Comparison of ENCODE assay signal across 26 cellular contexts in genomic region chr7:77246031-77246430, GRCh38. TPM values are rescaled to one million over a fixed set of nuclear protein-coding genes. Genes with fewer than 3 reads are reported as not detected.
A peak's percentile ranks its signal among the peaks of the same experiment; 100 is the strongest.
DNase-seq lines count a peak whose midpoint lies in the region; ATAC-seq, FAIRE-seq and TF ChIP-seq lines count a peak whose summit lies in the region.
"Had no signal": no experiment of that assay in that cellular context is flagged by ENCODE, and none has a peak within 500 bp of the region (broad histone marks: within the 10 kb centered on the region; RNA-seq: fewer than 3 reads in every experiment).

No MANE protein-coding gene starts in this region.

- H3K9me3 ChIP-seq in HepG2 (ENCODE audit: low read length) (no peaks in the 10 kb centered on the region), smooth muscle cell (replicated peaks; ENCODE audit: low read depth) (no peaks in the 10 kb centered on the region)
- H3K9me3 ChIP-seq in naive thymus-derived CD4-positive, alpha-beta T cell (ENCODE audit: control insufficient read depth in 2 of 3, low read length in 3 of 3) = no peaks in the 10 kb centered on the region
- H3K9me3 ChIP-seq: ascending aorta, Caco-2, suprapubic skin had no signal

- peaks cover 0 to 14% (median 10%) of the 10 kb centered on the region in 5 donors for H3K36me3 Mint-ChIP-seq in naive thymus-derived CD4-positive, alpha-beta T cell

- H4K20me1 ChIP-seq in HepG2 (ENCODE audit: insufficient read depth, low read length) (no peaks in the 10 kb centered on the region), smooth muscle cell (ENCODE audit: low read depth) (no peaks in the 10 kb centered on the region)

- peak; percentile 32 for FAIRE-seq in HepG2 (lab: Jason Lieb, UNC)
- FAIRE-seq: colon, endometrium, kidney, TTC549 had no signal

- 5% methylated on average over 4 of the region's 5 CpGs for WGBS in HepG2 (ENCODE audit: low lambda C conversion rate)
- WGBS in smooth muscle cell (ENCODE audit: low lambda C conversion rate) = 34% methylated on average over 5 of the region's 5 CpGs

- H3K79me2 ChIP-seq in HepG2 (ENCODE audit: insufficient read depth, low read length) (no peaks in the 10 kb centered on the region), smooth muscle cell (ENCODE audit: low read depth) (no peaks in the 10 kb centered on the region)

- TF ChIP-seq EP300 in HepG2 (IDR thresholded peaks at IDR 0.05; ENCODE audit: low read depth in 2 of 2, low read length in 2 of 2) (no peak), HepG2 (CRISPR knock-in tag; IDR thresholded peaks at IDR 0.05; ENCODE audit: borderline replicate concordance) (no peak)

- no peak for TF ChIP-seq CTCF in HepG2 (CRISPR knock-in tag; IDR thresholded peaks at IDR 0.05)
- TF ChIP-seq CTCF in smooth muscle cell (IDR thresholded peaks at IDR 0.05; ENCODE audit: borderline replicate concordance, insufficient read depth, poor library complexity, severe bottlenecking) = no peak

- peaks cover 6% of the 10 kb centered on the region for H3F3A ChIP-seq in smooth muscle cell (ENCODE audit: low read depth)

- peak overlapping the region; percentile 4 to 49 (median 45); a peak in 5 of 6 replicates for H3K4me3 ChIP-seq in HepG2 (replicated peaks in 1 of 3; ENCODE audit: insufficient read depth in 1 of 3, low read depth in 2 of 3, low read length in 3 of 3)
- H3K4me3 ChIP-seq in smooth muscle cell = no peak overlapping the region
- H3K4me3 ChIP-seq in naive thymus-derived CD4-positive, alpha-beta T cell (ENCODE audit: low read length) = no peak overlapping the region
- H3K4me3 ChIP-seq: PC-9, suprapubic skin had no signal

- no peak for TF ChIP-seq RAD21 in HepG2 (CRISPR knock-in tag; IDR thresholded peaks at IDR 0.05)

- H3K9ac ChIP-seq in HepG2 (ENCODE audit: insufficient read depth, low read depth, low read length) = peak overlapping the region; percentile 32; the same call in 1 of the 2 replicates
- H3K9ac ChIP-seq in smooth muscle cell (ENCODE audit: low read depth) = no peak overlapping the region

- POLR2A ChIA-PET in HepG2 (lab: Yijun Ruan, JAX) = interaction anchor here (1.2 kb wide), 1 partner anchor 124 kb away, joined by 3 read pairs; the partner anchor contains the start of gene CCDC146
- POLR2A ChIA-PET in naive thymus-derived CD4-positive, alpha-beta T cell (lab: Charles Lee) = no interaction called here

- in situ Hi-C loops in KBM-7 (cut with MboI; ENCODE audit: low pct_unique_long_range_greater_than_20kb, low sequenced_read_pairs) (loop anchor here (25.0 kb wide), 1 partner anchor 109 kb away; no protein-coding TSS in a partner anchor), HepG2 (cut with HindIII; ENCODE audit: extremely low pct_ligation_motif_present, low pct_unique_long_range_greater_than_20kb) (loop anchor here (10.0 kb wide), 1 partner anchor 121 kb away; the partner anchor contains the start of gene CCDC146)

- H3K27ac Mint-ChIP-seq in naive thymus-derived CD4-positive, alpha-beta T cell = no peak overlapping the region
- H3K27ac Mint-ChIP-seq: activated CD4-positive, alpha-beta T cell treated with anti-CD3 and anti-CD28 coated beads, Interleukin-2, amount 10 ng/mL, durations not matched to agents 7 days and 5 days had no signal

- H2AFZ ChIP-seq in HepG2 (ENCODE audit: low read length) (peak overlapping the region; percentile 49), smooth muscle cell (ENCODE audit: low read depth) (no peak overlapping the region)
- H2AFZ ChIP-seq: PC-9 had no signal

- H3K27ac ChIP-seq in HepG2 (ENCODE audit: extremely low read length, insufficient read depth, low read length) (peak overlapping the region; percentile 63), smooth muscle cell (ENCODE audit: low read depth) (no peak overlapping the region)
- H3K27ac ChIP-seq in naive thymus-derived CD4-positive, alpha-beta T cell (ENCODE audit: low read depth, low read length) = no peak overlapping the region
- H3K27ac ChIP-seq: PC-9, suprapubic skin had no signal

- no peaks in the 10 kb centered on the region for H3K36me3 ChIP-seq in HepG2 (replicated peaks in 1 of 2; ENCODE audit: control insufficient read depth in 1 of 2, insufficient read depth in 2 of 2, low read length in 2 of 2)
- no peaks in the 10 kb centered on the region for H3K36me3 ChIP-seq in smooth muscle cell (ENCODE audit: low read depth)
- H3K36me3 ChIP-seq in naive thymus-derived CD4-positive, alpha-beta T cell (ENCODE audit: control insufficient read depth in 2 of 3, insufficient read depth in 3 of 3, low read length in 3 of 3) = no peaks in the 10 kb centered on the region
- H3K36me3 ChIP-seq: ascending aorta had no signal

- TF ChIP-seq POLR2A in HepG2 (IDR thresholded peaks at IDR 0.05; ENCODE audit: insufficient read depth in 1 of 2, low read depth in 2 of 2, low read length in 2 of 2) = no peak

- ATAC-seq in HepG2 (peak; percentile 88), HG02588 (IDR thresholded peaks at IDR 0.05; ENCODE audit: unreplicated experiment) (no peak)
- no peak for ATAC-seq in naive thymus-derived CD4-positive, alpha-beta T cell
- ATAC-seq: HCT116, SK-N-SH treated with all-trans-retinoic acid at 6 μM for 48 hours had no signal

- peaks cover 35% of the 10 kb centered on the region for H3K4me1 ChIP-seq in HepG2 (ENCODE audit: insufficient read depth, low read length)
- peaks cover 24% of the 10 kb centered on the region for H3K4me1 ChIP-seq in smooth muscle cell (ENCODE audit: low read depth)
- H3K4me1 ChIP-seq in naive thymus-derived CD4-positive, alpha-beta T cell (ENCODE audit: control insufficient read depth in 2 of 2, insufficient read depth in 2 of 2, low read length in 2 of 2) = no peaks in the 10 kb centered on the region

- peaks cover 0 to 12% (median 5%) of the 10 kb centered on the region in 7 donors for H3K4me1 Mint-ChIP-seq in naive thymus-derived CD4-positive, alpha-beta T cell

- DNase-seq in KBM-7 (peak; percentile 12), RPMI7951 (ENCODE audit: low read depth) (peak; percentile 17), HepG2 (ENCODE audit: low spot score) (peak; percentile 19), smooth muscle cell (lab: John Stamatoyannopoulos, UW; ENCODE audit: unreplicated experiment) (no peak), EL (no peak)
- no peak for DNase-seq in naive thymus-derived CD4-positive, alpha-beta T cell
- DNase-seq: activated CD4-positive, alpha-beta T cell treated with anti-CD3 and anti-CD28 coated beads, Interleukin-2, amount 10 ng/mL, durations not matched to agents 7 days and 5 days; activated naive CD4-positive, alpha-beta T cell; AML-193; Caco-2; kidney; NCI-H1048; NCI-H2081; NCI-H526; occipital lobe; PC-9 had no signal

- no peaks in the 10 kb centered on the region for H3K27me3 ChIP-seq in HepG2 (ENCODE audit: control insufficient read depth in 1 of 2, insufficient read depth in 2 of 2, low read length in 2 of 2)
- H3K27me3 ChIP-seq in smooth muscle cell (ENCODE audit: low read depth) = no peaks in the 10 kb centered on the region
- H3K27me3 ChIP-seq in naive thymus-derived CD4-positive, alpha-beta T cell (ENCODE audit: control insufficient read depth in 2 of 2, insufficient read depth in 2 of 2, low read length in 2 of 2) = no peaks in the 10 kb centered on the region
- H3K27me3 ChIP-seq: ascending aorta, suprapubic skin had no signal

- intact Hi-C loops in HepG2 (cut with micrococcal nuclease; ENCODE audit: unreplicated experiment) = loop anchor here (2.0 kb wide), 1 partner anchor 85 kb away; no protein-coding TSS in a partner anchor
- intact Hi-C loops in naive thymus-derived CD4-positive, alpha-beta T cell (cut with micrococcal nuclease) = loop anchor here in 1 of 2 donors (2.0 to 5.0 kb wide), 2 partner anchors 47 to 1069 kb away; partner anchors contain the start of gene FGL2

- no peak overlapping the region for H3K4me3 Mint-ChIP-seq in naive thymus-derived CD4-positive, alpha-beta T cell
- H3K4me3 Mint-ChIP-seq: activated CD4-positive, alpha-beta T cell treated with anti-CD3 and anti-CD28 coated beads, Interleukin-2, amount 10 ng/mL, durations not matched to agents 7 days and 5 days; IgD-negative memory B cell had no signal

- CTCF ChIA-PET in HepG2 (lab: Yijun Ruan, JAX; ENCODE audit: low intra/inter-chr PET ratio, low total read pairs) = no interaction called here
- CTCF ChIA-PET in naive thymus-derived CD4-positive, alpha-beta T cell (lab: Charles Lee) = interaction anchor here (1.0 to 2.6 kb wide), 3 partner anchors 12 to 124 kb away, joined by 3 to 12 read pairs (median 12); partner anchors contain the start of gene CCDC146

- peaks cover 0 to 13% (median 0%) of the 10 kb centered on the region in 5 donors for H3K27me3 Mint-ChIP-seq in naive thymus-derived CD4-positive, alpha-beta T cell
- H3K27me3 Mint-ChIP-seq: activated CD4-positive, alpha-beta T cell treated with anti-CD3 and anti-CD28 coated beads, Interleukin-2, amount 10 ng/mL, durations not matched to agents 7 days and 5 days; IgD-negative memory B cell had no signal

- no peaks in the 10 kb centered on the region for H3K9me3 Mint-ChIP-seq in naive thymus-derived CD4-positive, alpha-beta T cell
- H3K9me3 Mint-ChIP-seq: activated CD4-positive, alpha-beta T cell treated with anti-CD3 and anti-CD28 coated beads, Interleukin-2, amount 10 ng/mL, durations not matched to agents 7 days and 5 days; IgD-negative memory B cell had no signal

- no TSS peak for BruUV-seq in HepG2 (replicated peaks; lab: Mats Ljungman, UMichigan)

- peak overlapping the region; percentile 82 for H3K4me2 ChIP-seq in HepG2 (ENCODE audit: low read depth, low read length)
- H3K4me2 ChIP-seq in smooth muscle cell = peak overlapping the region; percentile 33
- H3K4me2 ChIP-seq: PC-9 had no signal

RNA-seq across cellular contexts. Expression of gene FGL2, which starts 46.4 kb away (rescaled TPM):
- 0.20 TPM in 1 of 2 replicates, not detected in the other for total RNA-seq in RPMI7951 (2014; rRNA removed; shearing (Covaris generic))
- total RNA-seq in HepG2 (2016; rRNA removed; fragmentation: Illumina TruSeq; extraction: Trizol) = 0.08 and 0.15 TPM in 2 replicates
- not detected in 2 replicates for total RNA-seq in HepG2 (2016; cell fraction: cytosol; rRNA removed; fragmentation: Illumina TruSeq; extraction: Trizol; ENCODE audit: low read depth)
- 0.11 and 0.16 TPM in 2 replicates for total RNA-seq in HepG2 (2016; cell fraction: insoluble cytoplasmic fraction; rRNA removed; fragmentation: Illumina TruSeq; extraction: Trizol)
- total RNA-seq in HepG2 (2016; cell fraction: membrane; rRNA removed; fragmentation: Illumina TruSeq; extraction: Trizol) = 0.03 and 0.06 TPM in 2 replicates
- total RNA-seq in HepG2 (2016; cell fraction: nucleus; rRNA removed; fragmentation: Illumina TruSeq; extraction: Trizol) = 0.59 and 0.88 TPM in 2 replicates
- polyA plus RNA-seq in HepG2 (2011; rRNA removed) = 0.04 and 0.08 TPM in 2 replicates
- polyA plus RNA-seq in HepG2 (2011; cell fraction: cytosol; rRNA removed) = 0.01 and 0.03 TPM in 2 replicates
- polyA plus RNA-seq in HepG2 (2011; cell fraction: nucleus; rRNA removed) = 0.10 and 0.24 TPM in 2 replicates
- polyA plus RNA-seq in HepG2 (2012) = 0.13 and 0.34 TPM in 2 replicates
- not detected in 2 replicates for polyA plus RNA-seq in HepG2 (2016; cell fraction: cytosol; fragmentation: Illumina TruSeq; extraction: Trizol; ENCODE audit: low read depth)
- polyA plus RNA-seq in HepG2 (2016; cell fraction: insoluble cytoplasmic fraction; fragmentation: Illumina TruSeq; extraction: Trizol; ENCODE audit: low read depth) = 0.15 TPM in 2 replicates
- not detected in 2 replicates for polyA plus RNA-seq in HepG2 (2016; cell fraction: membrane; fragmentation: Illumina TruSeq; extraction: Trizol; ENCODE audit: low read depth)
- 0.31 and 0.48 TPM in 2 replicates for polyA plus RNA-seq in HepG2 (2016; cell fraction: nucleus; fragmentation: Illumina TruSeq; extraction: Trizol; ENCODE audit: insufficient read depth, low read depth)
- polyA minus RNA-seq in HepG2 (2011; rRNA and poly(A)+ RNA removed; ENCODE audit: low replicate concordance) = not detected in 2 replicates
- polyA minus RNA-seq in HepG2 (2011; cell fraction: cytosol; rRNA and poly(A)+ RNA removed) = not detected in 2 replicates
- polyA minus RNA-seq in HepG2 (2011; cell fraction: nucleus; rRNA and poly(A)+ RNA removed) = 0.39 and 1.1 TPM in 2 replicates
- total RNA-seq in smooth muscle cell = 0.40 and 1.6 TPM in 2 replicates
- polyA plus RNA-seq in smooth muscle cell = 0.39 TPM in 1 of 2 replicates, not detected in the other
- 100 to 1,000 TPM in 1 of 5 experiments, 10 to 100 TPM in 1, 1 to 10 TPM in 3; 2.8 to 129 (median 3.2) TPM for total RNA-seq in naive thymus-derived CD4-positive, alpha-beta T cell
- polyA plus RNA-seq in naive thymus-derived CD4-positive, alpha-beta T cell = under 1 TPM; 0.22 to 0.67 TPM
- total RNA-seq: Caco-2, G401, PC-9 had no signal

Comparison
In these comparisons a context has a peak if more than half of its experiments do, and no peak if none do; other contexts are left out.
1. DNase-seq: peak in KBM-7 (single experiment), RPMI7951 (single experiment) and HepG2 (single experiment); none in smooth muscle cell (single experiment), naive thymus-derived CD4-positive, alpha-beta T cell (0 of 9) and EL (single experiment).
2. H3K4me3 ChIP-seq: peak in HepG2 (3 of 3); none in smooth muscle cell (single experiment) and naive thymus-derived CD4-positive, alpha-beta T cell (single experiment).